In genomic region chr21:32507342-32507919, GRCh38 we compare ENCODE assay signal across 23 cellular contexts.
DNase-seq lines count a peak whose midpoint lies in the region; ATAC-seq, FAIRE-seq and TF ChIP-seq lines count a peak whose summit lies in the region.
"Had no signal": no experiment of that assay in that cellular context is flagged by ENCODE, and none has a peak within 500 bp of the region (broad histone marks: within the 10 kb centered on the region; RNA-seq: fewer than 3 reads in every experiment).

No MANE protein-coding gene starts in this region.

- H3K27ac Mint-ChIP-seq in immature natural killer cell = peak overlapping the region in 4 of 6 donors; percentile 13 to 48 (median 22)
- H3K27ac Mint-ChIP-seq: B cell had no signal

- H3K4me3 ChIP-seq in HepG2 (replicated peaks in 1 of 3; ENCODE audit: insufficient read depth in 1 of 3, low read depth in 2 of 3, low read length in 3 of 3) = no peak overlapping the region
- no peak overlapping the region for H3K4me3 ChIP-seq in right lobe of liver
- H3K4me3 ChIP-seq in K562 = no peak overlapping the region
- H3K4me3 ChIP-seq: A549, GM12878, SJSA1 had no signal

- H3K4me1 Mint-ChIP-seq in immature natural killer cell = peaks cover 5 to 7% of the 10 kb centered on the region in 2 donors
- H3K4me1 Mint-ChIP-seq: B cell had no signal

- H3K36me3 ChIP-seq in HepG2 (replicated peaks in 1 of 2; ENCODE audit: control insufficient read depth in 1 of 2, insufficient read depth in 2 of 2, low read length in 2 of 2) (no peaks in the 10 kb centered on the region), right lobe of liver (no peaks in the 10 kb centered on the region), K562 (ENCODE audit: control insufficient read depth, insufficient read depth, low read length) (no peaks in the 10 kb centered on the region)

- intact Hi-C loops in HepG2 (cut with micrococcal nuclease; ENCODE audit: unreplicated experiment) (no loop called here), right lobe of liver (cut with DNase I) (no loop called here), K562 (cut with micrococcal nuclease) (no loop called here)

- H3K4me1 ChIP-seq in HepG2 (ENCODE audit: insufficient read depth, low read length) (no peaks in the 10 kb centered on the region), right lobe of liver (no peaks in the 10 kb centered on the region), K562 (replicated peaks in 1 of 2; ENCODE audit: control insufficient read depth in 2 of 2, insufficient read depth in 2 of 2, low read length in 2 of 2) (no peaks in the 10 kb centered on the region)
- H3K4me1 ChIP-seq: A549, SJSA1 had no signal

- no peak overlapping the region for H3K4me2 ChIP-seq in HepG2 (ENCODE audit: low read depth, low read length)
- no peak overlapping the region for H3K4me2 ChIP-seq in K562 (ENCODE audit: insufficient read depth, low read length)
- H3K4me2 ChIP-seq: A549 had no signal

- BruUV-seq in HepG2 (replicated peaks; lab: Mats Ljungman, UMichigan) (no TSS peak), K562 (replicated peaks; lab: Mats Ljungman, UMichigan) (no TSS peak)

- TF ChIP-seq CTCF in HepG2 (CRISPR knock-in tag; IDR thresholded peaks at IDR 0.05) (no peak), right lobe of liver (IDR thresholded peaks at IDR 0.05) (no peak), K562 (IDR thresholded peaks at IDR 0.05 in 2 of 3, conservative IDR thresholded peaks at IDR 0.05 in 1 of 3; ENCODE audit: insufficient read depth in 2 of 3, low read depth in 1 of 3, low read length in 3 of 3) (no peak)

- H3K27me3 ChIP-seq in HepG2 (ENCODE audit: control insufficient read depth in 1 of 2, insufficient read depth in 2 of 2, low read length in 2 of 2) (no peaks in the 10 kb centered on the region), right lobe of liver (no peaks in the 10 kb centered on the region), K562 (ENCODE audit: control insufficient read depth in 2 of 2, insufficient read depth in 2 of 2, low read length in 2 of 2) (peaks cover 14 to 22% of the 10 kb centered on the region in 2 experiments; a peak in 4 of 5 replicates)
- H3K27me3 ChIP-seq: SJSA1 had no signal

- TF ChIP-seq EP300 in HepG2 (IDR thresholded peaks at IDR 0.05; ENCODE audit: low read depth in 2 of 2, low read length in 2 of 2) (no peak), HepG2 (CRISPR knock-in tag; IDR thresholded peaks at IDR 0.05; ENCODE audit: borderline replicate concordance) (no peak), K562 (IDR thresholded peaks at IDR 0.05; ENCODE audit: low read length) (no peak)

- WGBS in HepG2 (ENCODE audit: low lambda C conversion rate) = 88% methylated on average over 16 of the region's 16 CpGs
- WGBS in right lobe of liver (ENCODE audit: insufficient coverage, low coverage, low lambda C conversion rate, missing lambda C conversion rate) = 82% methylated on average over 14 of the region's 16 CpGs
- WGBS in K562 (ENCODE audit: insufficient coverage, low coverage, missing lambda C conversion rate) = 30% methylated on average over 16 of the region's 16 CpGs

- H3K4me3 Mint-ChIP-seq in immature natural killer cell = no peak overlapping the region
- H3K4me3 Mint-ChIP-seq: B cell; CD4-positive, CD25-positive, alpha-beta regulatory T cell had no signal

- H3K79me2 ChIP-seq in HepG2 (ENCODE audit: insufficient read depth, low read length) (no peaks in the 10 kb centered on the region), K562 (ENCODE audit: control insufficient read depth, insufficient read depth, low read length) (no peaks in the 10 kb centered on the region)

- CTCF ChIA-PET in HepG2 (lab: Yijun Ruan, JAX; ENCODE audit: low intra/inter-chr PET ratio, low total read pairs) = no interaction called here
- CTCF ChIA-PET in K562 (lab: Yijun Ruan, JAX; ENCODE audit: low intra/inter-chr PET ratio) = no interaction called here

- in situ Hi-C loops in HepG2 (cut with HindIII; ENCODE audit: extremely low pct_ligation_motif_present, low pct_unique_long_range_greater_than_20kb) = no loop called here
- in situ Hi-C loops in K562 (cut with MboI) = no loop called here

- TF ChIP-seq POLR2A in HepG2 (IDR thresholded peaks at IDR 0.05; ENCODE audit: insufficient read depth in 1 of 2, low read depth in 2 of 2, low read length in 2 of 2) = no peak
- TF ChIP-seq POLR2A in right lobe of liver (IDR thresholded peaks at IDR 0.05) = no peak
- TF ChIP-seq POLR2A in K562 (conservative IDR thresholded peaks at IDR 0.05) = no peak
- TF ChIP-seq POLR2A in erythroblast (IDR thresholded peaks at IDR 0.05; ENCODE audit: low read length) = no peak

- DNase-seq in HepG2 (ENCODE audit: low spot score) = no peak
- no peak for DNase-seq in right lobe of liver
- DNase-seq in K562 (ENCODE audit: extremely low read depth in 1 of 4, low spot score in 3 of 4) = no peak
- no peak for DNase-seq in immature natural killer cell
- DNase-seq in NCI-H345 treated with DMSO at 0.1 percent for 48 hours (lab: John Stamatoyannopoulos, UW; ENCODE audit: unreplicated experiment) = no peak
- no peak for DNase-seq in caudate nucleus (lab: John Stamatoyannopoulos, UW)
- DNase-seq in erythroblast (lab: John Stamatoyannopoulos, UW) = no peak
- DNase-seq in D341Med (ENCODE audit: low spot score) = no peak
- DNase-seq: CD4-positive, CD25-positive, alpha-beta regulatory T cell; COR-L47; DMS 273 treated with DMSO at 0.1 percent for 48 hours; DND-41; H7; Kasumi-1; NCI-H2081 treated with DMSO at 0.1 percent for 48 hours; NCI-H446; NCI-H526 treated with DMSO at 0.1 percent for 48 hours; OCI-M1 had no signal

- POLR2A ChIA-PET in HepG2 (lab: Yijun Ruan, JAX) = no interaction called here
- POLR2A ChIA-PET in K562 (lab: Yijun Ruan, JAX) = interaction anchor here (0.8 kb wide), 1 partner anchor 87 kb away, joined by 3 read pairs; no protein-coding TSS in a partner anchor

- no peak for FAIRE-seq in HepG2 (lab: Jason Lieb, UNC)
- FAIRE-seq in K562 (lab: Jason Lieb, UNC) = no peak
- FAIRE-seq: A549, GM12878, RCC 7860 had no signal

- TF ChIP-seq RAD21 in HepG2 (CRISPR knock-in tag; IDR thresholded peaks at IDR 0.05) (no peak), K562 (CRISPR knock-in tag; conservative IDR thresholded peaks at IDR 0.05 in 1 of 2, IDR thresholded peaks at IDR 0.05 in 1 of 2) (no peak)

- H3K27ac ChIP-seq in HepG2 (ENCODE audit: extremely low read length, insufficient read depth, low read length) = no peak overlapping the region
- no peak overlapping the region for H3K27ac ChIP-seq in right lobe of liver
- no peak overlapping the region; the same call in 2 of the 3 replicates for H3K27ac ChIP-seq in K562 (ENCODE audit: extremely low read depth, low read depth, low read length)
- no peak overlapping the region for H3K27ac ChIP-seq in caudate nucleus (ENCODE audit: low read depth, low read length)
- H3K27ac ChIP-seq: A549, SJSA1 had no signal

- ATAC-seq in HepG2 (no peak), right lobe of liver (no peak), K562 (no peak)
- ATAC-seq: A549, GM12878 had no signal

- peaks cover 12 to 26% (median 25%) of the 10 kb centered on the region in 3 donors for H3K36me3 Mint-ChIP-seq in immature natural killer cell

- H3K9me3 ChIP-seq in HepG2 (ENCODE audit: low read length) (no peaks in the 10 kb centered on the region), right lobe of liver (no peaks in the 10 kb centered on the region), K562 (replicated peaks; ENCODE audit: control insufficient read depth, insufficient read depth, low read depth, low read length) (peaks cover 3% of the 10 kb centered on the region)
- H3K9me3 ChIP-seq: A549, SJSA1 had no signal

- H4K20me1 ChIP-seq in HepG2 (ENCODE audit: insufficient read depth, low read length) = no peaks in the 10 kb centered on the region
- no peaks in the 10 kb centered on the region for H4K20me1 ChIP-seq in K562 (replicated peaks; ENCODE audit: control insufficient read depth, insufficient read depth, low read length)

- H2AFZ ChIP-seq in HepG2 (ENCODE audit: low read length) (no peak overlapping the region), K562 (ENCODE audit: low read depth, low read length) (no peak overlapping the region)

- peaks cover 0 to 3% (median 0%) of the 10 kb centered on the region in 3 donors for H3K27me3 Mint-ChIP-seq in immature natural killer cell (ENCODE audit: low read depth in 3 of 3)
- H3K27me3 Mint-ChIP-seq: B cell; CD4-positive, CD25-positive, alpha-beta regulatory T cell had no signal

- H3K9ac ChIP-seq in HepG2 (ENCODE audit: insufficient read depth, low read depth, low read length) (no peak overlapping the region), K562 (ENCODE audit: insufficient read depth in 1 of 2, low read depth in 2 of 2, low read length in 2 of 2) (no peak overlapping the region)

- no peaks in the 10 kb centered on the region for H3K9me3 Mint-ChIP-seq in immature natural killer cell
- H3K9me3 Mint-ChIP-seq: CD4-positive, CD25-positive, alpha-beta regulatory T cell had no signal

- no peaks in the 10 kb centered on the region for H3K9me1 ChIP-seq in K562 (ENCODE audit: control insufficient read depth, insufficient read depth, low read length)

TF ChIP-seq in HepG2, 621 proteins besides CTCF, POLR2A, EP300 and RAD21 (continues in another document):
- no peak for TF ChIP-seq SNAPC2 (CRISPR knock-in tag; IDR thresholded peaks at IDR 0.05)
- peak; percentile 95 for TF ChIP-seq MNT (IDR thresholded peaks at IDR 0.05)

TF ChIP-seq in K562, 482 proteins besides CTCF, POLR2A, EP300 and RAD21 (continues in another document):
- TF ChIP-seq DIDO1 (tag; IDR thresholded peaks at IDR 0.05; ENCODE audit: low read depth) (no peak), SMARCE1 (IDR thresholded peaks at IDR 0.05) (no peak), ILF3 (IDR thresholded peaks at IDR 0.05; ENCODE audit: borderline replicate concordance) (no peak), PHF21A (IDR thresholded peaks at IDR 0.05; ENCODE audit: borderline replicate concordance, low read depth) (no peak), GATAD2A (IDR thresholded peaks at IDR 0.05) (no peak), ZBTB1 (CRISPR knock-in tag; IDR thresholded peaks at IDR 0.05; ENCODE audit: borderline replicate concordance, low read depth) (no peak), DEAF1 (CRISPR knock-in tag; IDR thresholded peaks at IDR 0.05) (no peak), NFRKB (IDR thresholded peaks at IDR 0.05; ENCODE audit: low read depth) (no peak)

Comparison
In these comparisons a context has a peak if more than half of its experiments do, and no peak if none do; other contexts are left out.
1. Of the 241 proteins assayed by ChIP-seq in both HepG2 and K562: peak only in HepG2: MNT; only in K562: ARID2 and PHF20; in both: none; in neither: 237; mixed calls (peak in some experiments, not most) for 1.